In the genomic region with DNA sequence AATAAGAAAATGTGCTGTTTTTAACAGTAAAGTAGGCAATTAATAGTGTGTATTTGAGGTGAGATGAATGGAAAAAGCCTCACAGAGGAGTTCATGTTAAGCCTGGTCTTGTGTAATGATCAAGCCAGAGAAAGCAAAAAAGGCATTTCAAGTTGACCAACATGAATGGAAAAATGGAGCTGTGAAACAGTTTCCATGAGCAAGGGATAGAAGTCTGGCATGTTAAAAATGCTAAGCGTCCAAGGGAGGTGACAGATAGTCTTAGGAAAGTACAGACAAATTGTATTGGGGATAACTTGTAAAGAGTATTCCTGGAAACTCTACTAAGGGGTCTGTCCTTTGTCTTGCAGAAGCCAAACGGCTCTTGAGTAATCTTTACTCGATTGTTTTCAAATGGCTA, we compare ENCODE assay signal across 34 cellular contexts.
"Had no signal": no experiment of that assay in that cellular context is flagged by ENCODE, and none has a peak within 500 bp of the region (broad histone marks: within the 10 kb centered on the region; RNA-seq: fewer than 3 reads in every experiment).

No MANE protein-coding gene starts in this region.

- H3K36me3 ChIP-seq: adrenal gland, WERI-Rb-1 had no signal

- H3K27me3 Mint-ChIP-seq: activated CD4-positive, alpha-beta T cell treated with anti-CD3 and anti-CD28 coated beads for 36 hours; activated CD4-positive, alpha-beta T cell treated with anti-CD3 and anti-CD28 coated beads, Interleukin-2, amount 10 ng/mL, durations not matched to agents 7 days and 5 days; activated CD8-positive, alpha-beta T cell treated with anti-CD3 and anti-CD28 coated beads for 36 hours; activated naive CD8-positive, alpha-beta T cell treated with anti-CD3 and anti-CD28 coated beads for 36 hours; activated T-helper 17 cell treated with anti-CD3 and anti-CD28 coated beads, Interleukin-2, amount 50 U/mL, for 72 hours; brain had no signal

- H3K4me1 ChIP-seq: adrenal gland had no signal

- H3K9me3 ChIP-seq: adrenal gland had no signal

- H3K4me1 Mint-ChIP-seq: activated CD4-positive, alpha-beta T cell treated with anti-CD3 and anti-CD28 coated beads for 36 hours; activated CD4-positive, alpha-beta T cell treated with anti-CD3 and anti-CD28 coated beads, Interleukin-2, amount 10 ng/mL, durations not matched to agents 7 days and 5 days; activated naive CD8-positive, alpha-beta T cell treated with anti-CD3 and anti-CD28 coated beads for 36 hours; activated T-helper 17 cell treated with anti-CD3 and anti-CD28 coated beads, Interleukin-2, amount 50 U/mL, for 72 hours; brain had no signal

- DNase-seq: activated CD4-positive, alpha-beta T cell treated with anti-CD3 and anti-CD28 coated beads for 1 hour; activated CD4-positive, alpha-beta T cell treated with anti-CD3 and anti-CD28 coated beads for 36 hours; activated CD4-positive, alpha-beta T cell treated with anti-CD3 and anti-CD28 coated beads for 48 hours; activated CD4-positive, alpha-beta T cell treated with anti-CD3 and anti-CD28 coated beads, Interleukin-2, amount 10 ng/mL, durations not matched to agents 7 days and 5 days; activated CD4-positive, alpha-beta T cell treated with anti-CD3 and anti-CD28 coated beads, Interleukin-2, amount 50 U/mL, for 48 hours; activated CD4-positive, CD25-positive, alpha-beta regulatory T cell; activated CD8-positive, alpha-beta memory T cell treated with anti-CD3 and anti-CD28 coated beads, Interleukin-2, amount 50 U/mL, for 4 hours; activated CD8-positive, alpha-beta T cell treated with anti-CD3 and anti-CD28 coated beads for 36 hours; activated effector memory CD4-positive, alpha-beta T cell treated with anti-CD3 and anti-CD28 coated beads, Interleukin-2, amount 50 U/mL, for 16 hours; activated gamma-delta T cell treated with Interleukin-2 at 50 U/mL for 16 hours; activated naive CD4-positive, alpha-beta T cell; activated naive CD4-positive, alpha-beta T cell treated with anti-CD3 and anti-CD28 coated beads for 36 hours; activated naive CD4-positive, alpha-beta T cell treated with anti-CD3 and anti-CD28 coated beads, Interleukin-2, amount 50 U/mL, for 16 hours; activated naive CD8-positive, alpha-beta T cell treated with anti-CD3 and anti-CD28 coated beads for 36 hours; activated T-cell treated with anti-CD3 and anti-CD28 coated beads for 4 hours; activated T-cell treated with anti-CD3 and anti-CD28 coated beads, Interleukin-2, amount 50 U/mL, for 1 hour; activated T-cell treated with anti-CD3 and anti-CD28 coated beads, Interleukin-2, amount 50 U/mL, for 4 hours; activated T-cell treated with anti-CD3 and anti-CD28 coated beads, Interleukin-2, amount 50 U/mL, for 72 hours; adrenal gland; amniotic stem cell; aorta; central memory CD4-positive, alpha-beta T cell; cerebellar nuclear complex; T-helper 1 cell; T-helper 2 cell; T-helper 9 cell; WERI-Rb-1 had no signal

- H3K27me3 ChIP-seq: adrenal gland had no signal

- H3K4me3 Mint-ChIP-seq: activated CD4-positive, alpha-beta T cell treated with anti-CD3 and anti-CD28 coated beads for 36 hours; activated CD4-positive, alpha-beta T cell treated with anti-CD3 and anti-CD28 coated beads, Interleukin-2, amount 10 ng/mL, durations not matched to agents 7 days and 5 days; activated CD8-positive, alpha-beta T cell treated with anti-CD3 and anti-CD28 coated beads for 36 hours; activated naive CD4-positive, alpha-beta T cell treated with anti-CD3 and anti-CD28 coated beads for 36 hours; activated naive CD8-positive, alpha-beta T cell treated with anti-CD3 and anti-CD28 coated beads for 36 hours; activated T-cell treated with anti-CD3 and anti-CD28 coated beads, Interleukin-2, amount 50 U/mL, for 4 hours; activated T-cell treated with anti-CD3 and anti-CD28 coated beads, Interleukin-2, amount 50 U/mL, for 72 hours; activated T-helper 1 cell treated with anti-CD3 and anti-CD28 coated beads, Interleukin-12 subunit alpha, Interleukin-12 subunit beta, Interleukin-2, Interleukin-4 antibody, amounts not matched to agents 30 ng/mL and 10 ng/mL and 1 ng/mL, durations not matched to agents 14 hours and 24 hours and 36 hours; activated T-helper 17 cell treated with anti-CD3 and anti-CD28 coated beads, Interleukin-2, amount 50 U/mL, for 72 hours; brain; T-helper 1 cell treated with Interleukin-12 subunit alpha and Interleukin-12 subunit beta and Interleukin-4 antibody, amounts not matched to agents 30 μg/mL and 1 μg/mL, for 36 hours; T-helper 2 cell treated with Interferon-gamma antibody and Interleukin-4, amounts not matched to agents 5 μg/mL and 100 μg/mL, for 36 hours; WTC11 had no signal

- H3K27ac ChIP-seq: adrenal gland, WERI-Rb-1 had no signal

- H3K27ac Mint-ChIP-seq: activated CD4-positive, alpha-beta T cell treated with anti-CD3 and anti-CD28 coated beads for 36 hours; activated CD4-positive, alpha-beta T cell treated with anti-CD3 and anti-CD28 coated beads, Interleukin-2, amount 10 ng/mL, durations not matched to agents 7 days and 5 days; activated CD8-positive, alpha-beta T cell treated with anti-CD3 and anti-CD28 coated beads for 36 hours; activated naive CD4-positive, alpha-beta T cell treated with anti-CD3 and anti-CD28 coated beads for 36 hours; activated naive CD4-positive, alpha-beta T cell treated with anti-CD3 and anti-CD28 coated beads, Interleukin-2, amount 50 U/mL, for 72 hours; activated naive CD8-positive, alpha-beta T cell treated with anti-CD3 and anti-CD28 coated beads for 36 hours; activated T-cell treated with anti-CD3 and anti-CD28 coated beads, Interleukin-2, amount 50 U/mL, for 72 hours; activated T-helper 1 cell treated with anti-CD3 and anti-CD28 coated beads, Interleukin-12 subunit alpha, Interleukin-12 subunit beta, Interleukin-2, Interleukin-4 antibody, amounts not matched to agents 30 ng/mL and 10 ng/mL and 1 ng/mL, durations not matched to agents 14 hours and 24 hours and 36 hours; activated T-helper 17 cell treated with anti-CD3 and anti-CD28 coated beads, Interleukin-2, amount 50 U/mL, for 72 hours; brain; T-helper 1 cell treated with Interleukin-12 subunit alpha and Interleukin-12 subunit beta and Interleukin-4 antibody, amounts not matched to agents 30 μg/mL and 1 μg/mL, for 36 hours; T-helper 2 cell treated with Interferon-gamma antibody and Interleukin-4, amounts not matched to agents 5 μg/mL and 100 μg/mL, for 36 hours; WTC11 had no signal

- H3K9me3 Mint-ChIP-seq: brain; T-helper 1 cell treated with Interleukin-12 subunit alpha and Interleukin-12 subunit beta and Interleukin-4 antibody, amounts not matched to agents 30 μg/mL and 1 μg/mL, for 36 hours had no signal

- H3K4me3 ChIP-seq: adrenal gland had no signal

- H3K36me3 Mint-ChIP-seq: activated naive CD8-positive, alpha-beta T cell treated with anti-CD3 and anti-CD28 coated beads for 36 hours; brain; WTC11 had no signal
